In the genomic region with DNA sequence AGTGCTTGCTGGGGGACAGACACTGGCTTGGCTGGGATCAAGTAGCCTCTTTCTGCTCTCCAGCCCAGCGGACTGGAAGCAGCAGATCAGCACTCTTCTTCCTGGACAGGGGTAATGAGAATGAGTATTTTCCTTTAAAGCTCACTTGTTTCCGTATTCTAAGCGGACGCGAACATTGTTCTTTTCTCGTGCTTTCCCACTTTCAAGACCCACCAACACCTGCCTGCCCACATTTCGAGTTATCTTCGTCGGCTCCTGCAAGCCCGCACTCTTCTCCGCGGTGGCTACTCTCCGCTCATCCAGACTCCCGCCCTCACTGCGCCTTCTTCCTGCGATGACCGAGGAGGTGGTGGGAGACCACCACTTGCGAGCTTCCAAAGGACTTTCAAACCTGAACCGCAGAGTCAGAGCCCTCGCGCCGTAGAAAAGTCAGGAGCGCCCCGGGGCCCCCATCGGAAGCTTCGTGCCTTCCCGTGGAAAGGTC, we compare ENCODE assay signal across 8 cellular contexts. TPM values are rescaled to one million over a fixed set of nuclear protein-coding genes. Genes with fewer than 3 reads are reported as not detected.
A peak's percentile ranks its signal among the peaks of the same experiment; 100 is the strongest.
DNase-seq lines count a peak whose midpoint lies in the region; ATAC-seq lines count a peak whose summit lies in the region.

No MANE protein-coding gene starts in this region.

- no peaks in the 10 kb centered on the region for H3K9me3 Mint-ChIP-seq in activated CD8-positive, alpha-beta T cell treated with anti-CD3 and anti-CD28 coated beads, Interleukin-2, amount 10 ng/mL, durations not matched to agents 7 days and 5 days (ENCODE audit: insufficient read depth)
- H3K9me3 Mint-ChIP-seq in naive B cell = no peaks in the 10 kb centered on the region

- 0% methylated on average over 27 of the region's 27 CpGs for WGBS in aorta, 2 donors

- peak overlapping the region; percentile 17 to 76 for H3K27ac ChIP-seq in aorta (ENCODE audit: low read depth in 1 of 2, low read length in 2 of 2)

- intact Hi-C loops in aorta (cut with DNase I) = loop anchor here (10.0 kb wide), 1 partner anchor 190 kb away; the partner anchor contains the start of gene KPNA4 (in 2 of the 2)

- H3K4me1 Mint-ChIP-seq in activated CD8-positive, alpha-beta T cell treated with anti-CD3 and anti-CD28 coated beads, Interleukin-2, amount 10 ng/mL, durations not matched to agents 7 days and 5 days (ENCODE audit: low read depth) = peaks cover 31% of the 10 kb centered on the region
- peaks cover 22 to 32% (median 24%) of the 10 kb centered on the region in 3 donors for H3K4me1 Mint-ChIP-seq in naive B cell

- H3K36me3 ChIP-seq in aorta (ENCODE audit: control insufficient read depth in 1 of 2, insufficient read depth in 2 of 2, low read length in 1 of 2) = no peaks in the 10 kb centered on the region

- H3K27ac Mint-ChIP-seq in activated CD8-positive, alpha-beta T cell treated with anti-CD3 and anti-CD28 coated beads, Interleukin-2, amount 10 ng/mL, durations not matched to agents 7 days and 5 days = peak overlapping the region; percentile 83
- peak overlapping the region in 5 of 6 donors; percentile 21 to 97 (median 84) for H3K27ac Mint-ChIP-seq in naive B cell

- CTCF ChIA-PET in activated CD8-positive, alpha-beta T cell treated with anti-CD3 and anti-CD28 coated beads, Interleukin-2, amount 10 ng/mL, durations not matched to agents 7 days and 5 days (lab: Charles Lee) = interaction anchor here (0.9 to 2.2 kb wide), 2 partner anchors 187 to 466 kb away, joined by 4 to 5 read pairs; partner anchors contain the start of gene NMD3

- no peaks in the 10 kb centered on the region for H3K27me3 ChIP-seq in aorta (ENCODE audit: control insufficient read depth in 1 of 2, insufficient read depth in 2 of 2, low read length in 1 of 2)

- peaks cover 23% of the 10 kb centered on the region for H3K27me3 Mint-ChIP-seq in activated CD8-positive, alpha-beta T cell treated with anti-CD3 and anti-CD28 coated beads, Interleukin-2, amount 10 ng/mL, durations not matched to agents 7 days and 5 days (ENCODE audit: low read depth)
- peaks cover 0 to 8% (median 2%) of the 10 kb centered on the region in 3 donors for H3K27me3 Mint-ChIP-seq in naive B cell

- H3K4me3 ChIP-seq in aorta (ENCODE audit: low read length in 2 of 2) = peak overlapping the region; percentile 65 to 69

- DNase-seq in SHP77 (lab: John Stamatoyannopoulos, UW) (peak; percentile 34 to 46), SHP77 treated with DMSO at 0.1 percent for 48 hours (lab: John Stamatoyannopoulos, UW) (no peak), NCI-H128 (lab: John Stamatoyannopoulos, UW; ENCODE audit: unreplicated experiment) (peak; percentile 48), fibroblast of the conjunctiva (ENCODE audit: low read depth) (peak; percentile 14), naive B cell (no peak), aorta (peak in 1 of 2 donors; percentile 54), DMS153 (lab: John Stamatoyannopoulos, UW) (no peak)
- DNase-seq in activated CD8-positive, alpha-beta T cell treated with anti-CD3 and anti-CD28 coated beads, Interleukin-2, amount 10 ng/mL, durations not matched to agents 7 days and 5 days = peak; percentile 32

- ATAC-seq in activated CD8-positive, alpha-beta T cell treated with anti-CD3 and anti-CD28 coated beads, Interleukin-2, amount 10 ng/mL, durations not matched to agents 7 days and 5 days = no peak
- ATAC-seq in naive B cell (ENCODE audit: low read depth in 2 of 2) (no peak), aorta (ENCODE audit: low FRiP score) (peak; percentile 42)

- H3K36me3 Mint-ChIP-seq in activated CD8-positive, alpha-beta T cell treated with anti-CD3 and anti-CD28 coated beads, Interleukin-2, amount 10 ng/mL, durations not matched to agents 7 days and 5 days (ENCODE audit: low read depth) = no peaks in the 10 kb centered on the region
- H3K36me3 Mint-ChIP-seq in naive B cell = no peaks in the 10 kb centered on the region

- no peaks in the 10 kb centered on the region for H3K4me1 ChIP-seq in aorta (ENCODE audit: control insufficient read depth in 1 of 2, insufficient read depth in 2 of 2, low read length in 2 of 2)

- peak overlapping the region; percentile 96 for H3K4me3 Mint-ChIP-seq in activated CD8-positive, alpha-beta T cell treated with anti-CD3 and anti-CD28 coated beads, Interleukin-2, amount 10 ng/mL, durations not matched to agents 7 days and 5 days
- H3K4me3 Mint-ChIP-seq in naive B cell = peak overlapping the region; percentile 88 to 99 (median 96)

- POLR2A ChIA-PET in activated CD8-positive, alpha-beta T cell treated with anti-CD3 and anti-CD28 coated beads, Interleukin-2, amount 10 ng/mL, durations not matched to agents 7 days and 5 days (lab: Charles Lee) = interaction anchor here (1.5 kb wide), 1 partner anchor 47 kb away, joined by 3 read pairs; no protein-coding TSS in a partner anchor

- no peaks in the 10 kb centered on the region for H3K9me3 ChIP-seq in aorta (ENCODE audit: control insufficient read depth, low read length)

RNA-seq across cellular contexts. Expression of gene PPM1L, which starts 1.6 kb away (rescaled TPM):
- 1 to 10 TPM; 3.8 to 3.9 TPM for total RNA-seq in activated CD8-positive, alpha-beta T cell treated with anti-CD3 and anti-CD28 coated beads, Interleukin-2, amount 10 ng/mL, durations not matched to agents 7 days and 5 days
- polyA plus RNA-seq in naive B cell (ENCODE audit: low read depth in 6 of 6) = 1 to 10 TPM in 4 of 6 donors, under 1 TPM in 1, not detected in 1; 0.49 to 2.4 (median 2.1) TPM
- total RNA-seq in aorta = 10 to 100 TPM in 1 of 2 donors, 1 to 10 TPM in 1; 8.8 to 17.0 TPM
- polyA plus RNA-seq in aorta = 10 to 100 TPM in 1 of 2 donors, 1 to 10 TPM in 1; 1.5 to 13.5 TPM

Comparison
In these comparisons a context has a peak if more than half of its experiments do, and no peak if none do; other contexts are left out.
1. DNase-seq: peak in SHP77 (2 of 2), NCI-H128 (single experiment), activated CD8-positive, alpha-beta T cell treated with anti-CD3 and anti-CD28 coated beads, Interleukin-2, amount 10 ng/mL, durations not matched to agents 7 days and 5 days (single experiment) and fibroblast of the conjunctiva (single experiment); none in SHP77 treated with DMSO at 0.1 percent for 48 hours (single experiment), naive B cell (single experiment) and DMS153 (single experiment).